Comparison of ENCODE assay signal across 9 cellular contexts in genomic region chr6:153231048-153231635, GRCh38.
DNase-seq lines count a peak whose midpoint lies in the region; ATAC-seq, FAIRE-seq and TF ChIP-seq lines count a peak whose summit lies in the region.
"Had no signal": no experiment of that assay in that cellular context is flagged by ENCODE, and none has a peak within 500 bp of the region (broad histone marks: within the 10 kb centered on the region; RNA-seq: fewer than 3 reads in every experiment).

No MANE protein-coding gene starts in this region.

- H3K4me1 ChIP-seq in H1 (replicated peaks in 1 of 4; ENCODE audit: control insufficient read depth in 3 of 4, insufficient read depth in 4 of 4, low read length in 3 of 4) (no peaks in the 10 kb centered on the region), mesenchymal stem cell (ENCODE audit: control insufficient read depth, insufficient read depth, low read depth, low read length) (no peaks in the 10 kb centered on the region), aorta (ENCODE audit: control insufficient read depth in 1 of 2, insufficient read depth in 2 of 2, low read length in 2 of 2) (no peaks in the 10 kb centered on the region)

- H2BK12ac ChIP-seq in H1 (ENCODE audit: low read depth, low read length) (no peak overlapping the region), mesenchymal stem cell (ENCODE audit: low read length in 2 of 2) (no peak overlapping the region)

- H3K36me3 ChIP-seq in H1 (ENCODE audit: control insufficient read depth in 2 of 4, insufficient read depth in 4 of 4, low read length in 3 of 4), result no peaks in the 10 kb centered on the region; a peak in 1 of 8 replicates
- no peaks in the 10 kb centered on the region for H3K36me3 ChIP-seq in mesenchymal stem cell (ENCODE audit: control insufficient read depth in 1 of 2, insufficient read depth in 2 of 2, low read depth in 1 of 2, low read length in 2 of 2)
- H3K36me3 ChIP-seq in aorta (ENCODE audit: control insufficient read depth in 1 of 2, insufficient read depth in 2 of 2, low read length in 1 of 2), result no peaks in the 10 kb centered on the region

- no peak overlapping the region for H2AK5ac ChIP-seq in H1 (ENCODE audit: low read depth, low read length)
- no peak overlapping the region for H2AK5ac ChIP-seq in mesenchymal stem cell (ENCODE audit: low read length, severe bottlenecking)

- H3K9me3 Mint-ChIP-seq in activated CD4-positive, alpha-beta T cell treated with anti-CD3 and anti-CD28 coated beads, Interleukin-2, amount 10 ng/mL, durations not matched to agents 24 days and 14 days, result no peaks in the 10 kb centered on the region
- no peaks in the 10 kb centered on the region for H3K9me3 Mint-ChIP-seq in activated T-helper 1 cell treated with anti-CD3 and anti-CD28 coated beads, Interleukin-12 subunit alpha, Interleukin-12 subunit beta, Interleukin-2, Interleukin-4 antibody, amounts not matched to agents 30 ng/mL and 10 ng/mL and 1 ng/mL, durations not matched to agents 14 hours and 24 hours and 36 hours
- H3K9me3 Mint-ChIP-seq: dendritic cell treated with granulocyte-macrophage colony-stimulating factor and Interleukin-4, amounts not matched to agents 40 ng/mL and 50 ng/mL, for 4 days had no signal

- H2BK15ac ChIP-seq in H1 (ENCODE audit: low read length) (no peak overlapping the region), mesenchymal stem cell (ENCODE audit: low read depth, poor library complexity, severe bottlenecking) (no peak overlapping the region)

- H4K91ac ChIP-seq in H1 (replicated peaks; ENCODE audit: insufficient read length, low read length) (no peak overlapping the region), mesenchymal stem cell (ENCODE audit: low read length) (no peak overlapping the region)

- H4K8ac ChIP-seq in H1 (ENCODE audit: extremely low read depth, insufficient read depth, low read length), result no peak overlapping the region
- H4K8ac ChIP-seq in mesenchymal stem cell (ENCODE audit: low read length), result no peak overlapping the region

- CTCF ChIA-PET in H1 (lab: Charles Lee; ENCODE audit: partially characterized antibody), result interaction anchor here (0.6 to 4.1 kb wide), 40 partner anchors 9 to 1011 kb away, joined by 3 to 40 read pairs (median 4); no protein-coding TSS in a partner anchor

- ATAC-seq in HG03354 (IDR thresholded peaks at IDR 0.05; ENCODE audit: poor library complexity, severe bottlenecking, unreplicated experiment), result peak; percentile 59
- peak; percentile 57 for ATAC-seq in aorta (ENCODE audit: low FRiP score)

- H2BK20ac ChIP-seq in H1 (ENCODE audit: low read length), result no peak overlapping the region

- 22% methylated on average over 12 of the region's 12 CpGs; no CpG with 5 or more reads in 1 of the 2 experiments for WGBS in H1 (ENCODE audit: extremely low coverage in 1 of 2, insufficient coverage in 1 of 2, insufficient read length in 1 of 2, insufficient replicate concordance in 2 of 2, low coverage in 1 of 2, low lambda C conversion rate in 2 of 2, missing lambda C conversion rate in 1 of 2), 2 experiments
- WGBS in mesenchymal stem cell, result 19% methylated on average over 12 of the region's 12 CpGs
- WGBS in aorta, 2 donors, result 1 to 3% methylated on average over 12 of the region's 12 CpGs

- no peak overlapping the region for H3K4me3 ChIP-seq in H1 (ENCODE audit: extremely low read depth in 1 of 4, insufficient read depth in 2 of 4, low read depth in 3 of 4, low read length in 4 of 4)
- H3K4me3 ChIP-seq in mesenchymal stem cell (ENCODE audit: insufficient read depth in 1 of 2, low read depth in 1 of 2, low read length in 2 of 2), result no peak overlapping the region
- no peak overlapping the region for H3K4me3 ChIP-seq in aorta (ENCODE audit: low read length in 2 of 2)

- no peak for TF ChIP-seq EP300 in H1 (IDR thresholded peaks at IDR 0.05; ENCODE audit: borderline replicate concordance in 1 of 2, low read depth in 2 of 2, low read length in 2 of 2)

- H3K56ac ChIP-seq in H1 (replicated peaks; ENCODE audit: insufficient read length, low read depth, low read length), result no peak overlapping the region

- no peaks in the 10 kb centered on the region for H3K9me3 ChIP-seq in H1 (ENCODE audit: insufficient read depth in 2 of 2, low read depth in 1 of 2, low read length in 1 of 2)
- H3K9me3 ChIP-seq in mesenchymal stem cell (ENCODE audit: control insufficient read depth, low read length), result no peaks in the 10 kb centered on the region
- no peaks in the 10 kb centered on the region for H3K9me3 ChIP-seq in aorta (ENCODE audit: control insufficient read depth, low read length)

- H3K18ac ChIP-seq in H1 (ENCODE audit: extremely low read depth, low read length), result no peak overlapping the region
- H3K18ac ChIP-seq in mesenchymal stem cell (ENCODE audit: low read depth in 1 of 2, low read length in 2 of 2), result peak overlapping the region in 1 of 2 experiments; percentile 38

- H3K79me1 ChIP-seq in H1 (ENCODE audit: low read depth, low read length), result no peaks in the 10 kb centered on the region
- H3K79me1 ChIP-seq in mesenchymal stem cell (replicated peaks; ENCODE audit: low read length, poor library complexity, severe bottlenecking), result no peaks in the 10 kb centered on the region

- H3K4me3 Mint-ChIP-seq in activated CD4-positive, alpha-beta T cell treated with anti-CD3 and anti-CD28 coated beads, Interleukin-2, amount 10 ng/mL, durations not matched to agents 24 days and 14 days, result no peak overlapping the region
- H3K4me3 Mint-ChIP-seq in activated T-helper 1 cell treated with anti-CD3 and anti-CD28 coated beads, Interleukin-12 subunit alpha, Interleukin-12 subunit beta, Interleukin-2, Interleukin-4 antibody, amounts not matched to agents 30 ng/mL and 10 ng/mL and 1 ng/mL, durations not matched to agents 14 hours and 24 hours and 36 hours, result no peak overlapping the region
- H3K4me3 Mint-ChIP-seq: dendritic cell treated with granulocyte-macrophage colony-stimulating factor and Interleukin-4, amounts not matched to agents 40 ng/mL and 50 ng/mL, for 4 days had no signal

- peak; percentile 95 for FAIRE-seq in H1 (lab: Jason Lieb, UNC)

- no peaks in the 10 kb centered on the region for H3K79me2 ChIP-seq in H1 (ENCODE audit: control insufficient read depth in 1 of 2, insufficient read depth in 2 of 2, low read length in 2 of 2)

- no peaks in the 10 kb centered on the region for H3K4me1 Mint-ChIP-seq in activated CD4-positive, alpha-beta T cell treated with anti-CD3 and anti-CD28 coated beads, Interleukin-2, amount 10 ng/mL, durations not matched to agents 24 days and 14 days
- no peaks in the 10 kb centered on the region for H3K4me1 Mint-ChIP-seq in activated T-helper 1 cell treated with anti-CD3 and anti-CD28 coated beads, Interleukin-12 subunit alpha, Interleukin-12 subunit beta, Interleukin-2, Interleukin-4 antibody, amounts not matched to agents 30 ng/mL and 10 ng/mL and 1 ng/mL, durations not matched to agents 14 hours and 24 hours and 36 hours (ENCODE audit: low read depth)

- TF ChIP-seq POLR2A in H1 (IDR thresholded peaks at IDR 0.05; ENCODE audit: control extremely low read depth in 1 of 2, low read depth in 2 of 2, low read length in 2 of 2), result no peak

- POLR2A ChIA-PET in H1 (lab: Charles Lee; ENCODE audit: partially characterized antibody), result no interaction called here

- H2BK120ac ChIP-seq in H1 (replicated peaks; ENCODE audit: low read depth, low read length) (no peak overlapping the region), mesenchymal stem cell (ENCODE audit: low read depth, low read length) (no peak overlapping the region)

- H3K27me3 ChIP-seq in H1 (replicated peaks in 1 of 4; ENCODE audit: control insufficient read depth in 3 of 4, extremely low read depth in 1 of 4, insufficient read depth in 3 of 4, low read length in 3 of 4) (no peaks in the 10 kb centered on the region), mesenchymal stem cell (ENCODE audit: control insufficient read depth in 1 of 2, insufficient read depth in 1 of 2, low read length in 2 of 2) (no peaks in the 10 kb centered on the region), aorta (ENCODE audit: control insufficient read depth in 1 of 2, insufficient read depth in 2 of 2, low read length in 1 of 2) (no peaks in the 10 kb centered on the region)

- no peak overlapping the region for H3K4me2 ChIP-seq in H1 (ENCODE audit: insufficient read depth in 1 of 2, low read depth in 2 of 2, low read length in 2 of 2)
- no peak overlapping the region for H3K4me2 ChIP-seq in mesenchymal stem cell (ENCODE audit: low read length, poor library complexity, severe bottlenecking)

- no peaks in the 10 kb centered on the region for H4K20me1 ChIP-seq in H1 (replicated peaks in 1 of 2; ENCODE audit: control insufficient read depth in 1 of 2, insufficient read depth in 2 of 2, low read length in 2 of 2)

- 0 out of 2 replicates have a peak overlapping the region, but pooled peaks have one; percentile 56 for H2AFZ ChIP-seq in H1 (ENCODE audit: low read length)
- H2AFZ ChIP-seq in mesenchymal stem cell (ENCODE audit: low read depth, low read length), result no peak overlapping the region

- no peak overlapping the region for H4K5ac ChIP-seq in H1 (ENCODE audit: insufficient read length, low read depth, low read length)

- no peak overlapping the region for H3K14ac ChIP-seq in H1 (ENCODE audit: insufficient read length)
- no peak overlapping the region for H3K14ac ChIP-seq in mesenchymal stem cell (ENCODE audit: low read length in 2 of 2)

- H3K27me3 Mint-ChIP-seq in activated CD4-positive, alpha-beta T cell treated with anti-CD3 and anti-CD28 coated beads, Interleukin-2, amount 10 ng/mL, durations not matched to agents 24 days and 14 days, result no peaks in the 10 kb centered on the region
- no peaks in the 10 kb centered on the region for H3K27me3 Mint-ChIP-seq in activated T-helper 1 cell treated with anti-CD3 and anti-CD28 coated beads, Interleukin-12 subunit alpha, Interleukin-12 subunit beta, Interleukin-2, Interleukin-4 antibody, amounts not matched to agents 30 ng/mL and 10 ng/mL and 1 ng/mL, durations not matched to agents 14 hours and 24 hours and 36 hours (ENCODE audit: insufficient read depth)
- H3K27me3 Mint-ChIP-seq: dendritic cell treated with granulocyte-macrophage colony-stimulating factor and Interleukin-4, amounts not matched to agents 40 ng/mL and 50 ng/mL, for 4 days had no signal

- peak; percentile 99 to 100 for TF ChIP-seq RAD21 in H1 (IDR thresholded peaks at IDR 0.05 in 1 of 2, conservative IDR thresholded peaks at IDR 0.05 in 1 of 2; ENCODE audit: low read depth in 2 of 2, low read length in 2 of 2)

- no peak overlapping the region for H3K4ac ChIP-seq in H1 (replicated peaks; ENCODE audit: insufficient read length, low read depth, low read length)
- H3K4ac ChIP-seq in mesenchymal stem cell (ENCODE audit: low read depth in 1 of 2, low read length in 2 of 2), result no peak overlapping the region

- DNase-seq in activated CD4-positive, alpha-beta T cell treated with anti-CD3 and anti-CD28 coated beads, Interleukin-2, amount 10 ng/mL, durations not matched to agents 24 days and 14 days, result peak; percentile 78
- DNase-seq in activated CD4-positive, alpha-beta T cell treated with anti-CD3 and anti-CD28 coated beads, Interleukin-2, amount 50 U/mL, for 4 hours, result no peak
- DNase-seq in RPMI8226 (peak; percentile 60), H1 (ENCODE audit: low read depth in 1 of 2, low spot score in 2 of 2) (peak; percentile 58 to 87), mesenchymal stem cell (peak; percentile 47), aorta (peak; percentile 58 to 83)
- no peak for DNase-seq in activated T-helper 1 cell treated with anti-CD3 and anti-CD28 coated beads, Interleukin-12 subunit alpha, Interleukin-12 subunit beta, Interleukin-2, Interleukin-4 antibody, amounts not matched to agents 30 ng/mL and 10 ng/mL and 1 ng/mL, durations not matched to agents 14 hours and 24 hours and 36 hours (ENCODE audit: low spot score)

- no peak overlapping the region for H3K9ac ChIP-seq in H1 (replicated peaks in 1 of 4; ENCODE audit: extremely low read depth in 1 of 4, low read depth in 3 of 4, low read length in 3 of 4)
- no peak overlapping the region for H3K9ac ChIP-seq in mesenchymal stem cell (ENCODE audit: low read length)

- H3K23ac ChIP-seq in H1 (ENCODE audit: insufficient read length) (no peak overlapping the region), mesenchymal stem cell (ENCODE audit: low read length in 2 of 2) (no peak overlapping the region)

- H3K23me2 ChIP-seq in H1 (ENCODE audit: low read depth, low read length), result no peaks in the 10 kb centered on the region

- TF ChIP-seq CTCF in H1 (IDR thresholded peaks at IDR 0.05; ENCODE audit: control extremely low read depth in 1 of 3, insufficient read depth in 1 of 3, low read depth in 1 of 3, low read length in 3 of 3), result peak; percentile 89 to 97 (median 95)

- H3K27ac ChIP-seq in H1 (ENCODE audit: low read depth, low read length), result no peak overlapping the region
- no peak overlapping the region for H3K27ac ChIP-seq in mesenchymal stem cell (ENCODE audit: low read length, poor library complexity, severe bottlenecking)
- H3K27ac ChIP-seq in aorta (ENCODE audit: low read depth in 1 of 2, low read length in 2 of 2), result no peak overlapping the region

- no peak overlapping the region for H3K27ac Mint-ChIP-seq in activated CD4-positive, alpha-beta T cell treated with anti-CD3 and anti-CD28 coated beads, Interleukin-2, amount 10 ng/mL, durations not matched to agents 24 days and 14 days
- no peak overlapping the region for H3K27ac Mint-ChIP-seq in activated T-helper 1 cell treated with anti-CD3 and anti-CD28 coated beads, Interleukin-12 subunit alpha, Interleukin-12 subunit beta, Interleukin-2, Interleukin-4 antibody, amounts not matched to agents 30 ng/mL and 10 ng/mL and 1 ng/mL, durations not matched to agents 14 hours and 24 hours and 36 hours
- H3K27ac Mint-ChIP-seq: dendritic cell treated with granulocyte-macrophage colony-stimulating factor and Interleukin-4, amounts not matched to agents 40 ng/mL and 50 ng/mL, for 4 days had no signal

- H3K36me3 Mint-ChIP-seq in activated CD4-positive, alpha-beta T cell treated with anti-CD3 and anti-CD28 coated beads, Interleukin-2, amount 10 ng/mL, durations not matched to agents 24 days and 14 days (ENCODE audit: low read depth), result no peaks in the 10 kb centered on the region
- H3K36me3 Mint-ChIP-seq in activated T-helper 1 cell treated with anti-CD3 and anti-CD28 coated beads, Interleukin-12 subunit alpha, Interleukin-12 subunit beta, Interleukin-2, Interleukin-4 antibody, amounts not matched to agents 30 ng/mL and 10 ng/mL and 1 ng/mL, durations not matched to agents 14 hours and 24 hours and 36 hours (ENCODE audit: low read depth), result no peaks in the 10 kb centered on the region

- intact Hi-C loops in activated CD4-positive, alpha-beta T cell treated with anti-CD3 and anti-CD28 coated beads, Interleukin-2, amount 10 ng/mL, durations not matched to agents 24 days and 14 days (cut with micrococcal nuclease), result loop anchor here (2.0 to 5.0 kb wide), 3 partner anchors 82 to 718 kb away; no protein-coding TSS in a partner anchor
- intact Hi-C loops in aorta (cut with DNase I), result loop anchor here (2.0 to 10.0 kb wide), 3 partner anchors 334 to 716 kb away; no protein-coding TSS in a partner anchor
- intact Hi-C loops in activated T-helper 1 cell treated with anti-CD3 and anti-CD28 coated beads, Interleukin-12 subunit alpha, Interleukin-12 subunit beta, Interleukin-2, Interleukin-4 antibody, amounts not matched to agents 30 ng/mL and 10 ng/mL and 1 ng/mL, durations not matched to agents 14 hours and 24 hours and 36 hours (cut with micrococcal nuclease), result loop anchor here (1.0 to 2.0 kb wide), 3 partner anchors 81 to 716 kb away; no protein-coding TSS in a partner anchor

- H2BK5ac ChIP-seq in H1 (ENCODE audit: low read depth, low read length), result no peak overlapping the region
- H2BK5ac ChIP-seq in mesenchymal stem cell (ENCODE audit: low read depth, low read length, poor library complexity, severe bottlenecking), result no peak overlapping the region

Comparison
In these comparisons a context has a peak if more than half of its experiments do, and no peak if none do; other contexts are left out.
1. DNase-seq: peak in activated CD4-positive, alpha-beta T cell treated with anti-CD3 and anti-CD28 coated beads, Interleukin-2, amount 10 ng/mL, durations not matched to agents 24 days and 14 days (single experiment), RPMI8226 (single experiment), H1 (2 of 2), mesenchymal stem cell (single experiment) and aorta (2 of 2); none in activated CD4-positive, alpha-beta T cell treated with anti-CD3 and anti-CD28 coated beads, Interleukin-2, amount 50 U/mL, for 4 hours (0 of 2) and activated T-helper 1 cell treated with anti-CD3 and anti-CD28 coated beads, Interleukin-12 subunit alpha, Interleukin-12 subunit beta, Interleukin-2, Interleukin-4 antibody, amounts not matched to agents 30 ng/mL and 10 ng/mL and 1 ng/mL, durations not matched to agents 14 hours and 24 hours and 36 hours (single experiment).